8 cellular contexts compared by ENCODE assay signal in genomic region chr3:133821767-133822638, GRCh38. TPM values are rescaled to one million over a fixed set of nuclear protein-coding genes. Genes with fewer than 3 reads are reported as not detected.
DNase-seq lines count a peak whose midpoint lies in the region; ATAC-seq, FAIRE-seq and TF ChIP-seq lines count a peak whose summit lies in the region.

No MANE protein-coding gene starts in this region.

- no peak overlapping the region for H3K4me3 Mint-ChIP-seq in activated T-cell treated with anti-CD3 and anti-CD28 coated beads, Interleukin-2, amount 50 U/mL, for 4 hours

- no peaks in the 10 kb centered on the region for H4K20me1 ChIP-seq in keratinocyte (ENCODE audit: control insufficient read depth, extremely low read depth, insufficient read depth, low read length)

- no peaks in the 10 kb centered on the region for H3K27me3 Mint-ChIP-seq in activated T-cell treated with anti-CD3 and anti-CD28 coated beads, Interleukin-2, amount 50 U/mL, for 4 hours (ENCODE audit: low read depth)

- H3K9me3 ChIP-seq in adipocyte (ENCODE audit: control insufficient read depth, low read length): no peaks in the 10 kb centered on the region
- H3K9me3 ChIP-seq in keratinocyte (ENCODE audit: control insufficient read depth, low read depth, low read length): no peaks in the 10 kb centered on the region

- H3K27ac ChIP-seq in ACC112 (ENCODE audit: low read depth, low read length) (peak overlapping the region; percentile 40), keratinocyte (ENCODE audit: control insufficient read depth, insufficient read depth, low read length) (no peak overlapping the region)

- H3K79me2 ChIP-seq in ACC112 (ENCODE audit: control insufficient read depth, insufficient read depth, low read length, unreplicated experiment) (no peaks in the 10 kb centered on the region), keratinocyte (ENCODE audit: control insufficient read depth, insufficient read depth, low read length) (no peaks in the 10 kb centered on the region)

- no peak overlapping the region for H2AFZ ChIP-seq in ACC112 (ENCODE audit: low read length, unreplicated experiment)
- no peak overlapping the region for H2AFZ ChIP-seq in keratinocyte (ENCODE audit: control insufficient read depth, low read length)

- H3K4me1 Mint-ChIP-seq in activated T-cell treated with anti-CD3 and anti-CD28 coated beads, Interleukin-2, amount 50 U/mL, for 4 hours (ENCODE audit: low read depth): no peaks in the 10 kb centered on the region

- dilution Hi-C loops in keratinocyte (cut with MboI; ENCODE audit: extremely low pct_ligation_motif_present, low sequenced_read_pairs): loop anchor here (5.0 kb wide), 1 partner anchor 50 kb away; no protein-coding TSS in a partner anchor

- H3K9me3 Mint-ChIP-seq in activated T-cell treated with anti-CD3 and anti-CD28 coated beads, Interleukin-2, amount 50 U/mL, for 4 hours: no peaks in the 10 kb centered on the region

- H3K9ac ChIP-seq in adipocyte (ENCODE audit: low read length): no peak overlapping the region
- H3K9ac ChIP-seq in keratinocyte (ENCODE audit: control insufficient read depth, extremely low read depth, insufficient read depth, low read length): no peak overlapping the region

- peaks cover 58% of the 10 kb centered on the region for H3K36me3 Mint-ChIP-seq in activated T-cell treated with anti-CD3 and anti-CD28 coated beads, Interleukin-2, amount 50 U/mL, for 4 hours (ENCODE audit: insufficient read depth)

- H3K4me2 ChIP-seq in keratinocyte (ENCODE audit: control insufficient read depth, extremely low read depth, insufficient read depth, low read depth, low read length): no peak overlapping the region

- ATAC-seq in HG03565 (IDR thresholded peaks at IDR 0.05; ENCODE audit: unreplicated experiment): no peak
- ATAC-seq in activated T-cell treated with anti-CD3 and anti-CD28 coated beads, Interleukin-2, amount 50 U/mL, for 4 hours: no peak

- H3K27me3 ChIP-seq in ACC112 (ENCODE audit: insufficient read depth, low read length) (no peaks in the 10 kb centered on the region), adipocyte (replicated peaks; ENCODE audit: control insufficient read depth, insufficient read depth, low read length) (no peaks in the 10 kb centered on the region), keratinocyte (ENCODE audit: control insufficient read depth, extremely low read depth, insufficient read depth, low read length) (no peaks in the 10 kb centered on the region)

- FAIRE-seq in keratinocyte (lab: Jason Lieb, UNC): peak; percentile 81

- H3K4me1 ChIP-seq in ACC112 (ENCODE audit: control insufficient read depth, insufficient read depth, low read length, unreplicated experiment) (peaks cover 14% of the 10 kb centered on the region), adipocyte (ENCODE audit: control insufficient read depth, insufficient read depth, low read length) (peaks cover 14% of the 10 kb centered on the region), keratinocyte (ENCODE audit: control insufficient read depth, extremely low read depth, insufficient read depth, low read length) (peaks cover 29% of the 10 kb centered on the region)

- DNase-seq in HS-27A (ENCODE audit: low read depth) (peak; percentile 56), adipocyte (ENCODE audit: low read depth) (peak; percentile 39), keratinocyte (ENCODE audit: low read depth, low spot score) (peak; percentile 73), CD1c-positive myeloid dendritic cell (ENCODE audit: extremely low spot score) (no peak), germinal center (ENCODE audit: low spot score) (no peak)
- DNase-seq in activated T-cell treated with anti-CD3 and anti-CD28 coated beads, Interleukin-2, amount 50 U/mL, for 4 hours: no peak

- H3K36me3 ChIP-seq in ACC112 (ENCODE audit: insufficient read depth, low read length) (peaks cover 22% of the 10 kb centered on the region; the same call in 1 of the 2 replicates), adipocyte (ENCODE audit: control insufficient read depth, insufficient read depth, low read length, severe bottlenecking) (peaks cover 62% of the 10 kb centered on the region), keratinocyte (ENCODE audit: control insufficient read depth in 2 of 2, extremely low read depth in 1 of 2, insufficient read depth in 2 of 2, low read length in 2 of 2) (peaks cover 4 to 36% of the 10 kb centered on the region in 2 experiments)

- H3K9me1 ChIP-seq in keratinocyte (ENCODE audit: control insufficient read depth, extremely low read depth, insufficient read depth, low read length): no peaks in the 10 kb centered on the region

- H3K4me3 ChIP-seq in ACC112 (ENCODE audit: low read depth, low read length): peak overlapping the region; percentile 18; the same call in 1 of the 2 replicates
- no peak overlapping the region for H3K4me3 ChIP-seq in adipocyte (ENCODE audit: low read length)
- H3K4me3 ChIP-seq in keratinocyte (ENCODE audit: control insufficient read depth in 2 of 3, extremely low read depth in 1 of 3, insufficient read depth in 2 of 3, low read depth in 1 of 3, low read length in 3 of 3): no peak overlapping the region

- TF ChIP-seq CTCF in keratinocyte (optimal IDR thresholded peaks at IDR 0.05 in 1 of 3, IDR thresholded peaks at IDR 0.05 in 1 of 3, conservative IDR thresholded peaks at IDR 0.05 in 1 of 3; ENCODE audit: extremely low read depth in 1 of 3, insufficient read depth in 2 of 3, low read length in 3 of 3): peak; percentile 53 to 77 (median 67)

RNA-seq across cellular contexts. Expression of gene SRPRB, which starts 16.4 kb away (rescaled TPM):
- polyA plus RNA-seq in keratinocyte: 55.9 to 73.8 TPM (median 60.2 TPM) in 3 replicates
- polyA plus RNA-seq in keratinocyte (2011; ENCODE audit: low read depth): 8.5 TPM
- polyA plus RNA-seq in keratinocyte (2011; cell fraction: cytosol; rRNA removed): 26.4 and 55.9 TPM in 2 replicates
- polyA plus RNA-seq in keratinocyte (2011; cell fraction: nucleus; rRNA removed): 58.4 and 83.6 TPM in 2 replicates
- 38.5 and 46.7 TPM in 2 replicates for polyA plus RNA-seq in keratinocyte (2012; ENCODE audit: low replicate concordance)
- polyA minus RNA-seq in keratinocyte: 25.2 to 113 TPM (median 88.5 TPM) in 3 replicates
- polyA minus RNA-seq in keratinocyte (2011; cell fraction: cytosol; rRNA and poly(A)+ RNA removed): 189 TPM
- polyA minus RNA-seq in keratinocyte (2011; cell fraction: nucleus; rRNA and poly(A)+ RNA removed): 31.0 and 70.0 TPM in 2 replicates
- total RNA-seq in activated T-cell treated with anti-CD3 and anti-CD28 coated beads, Interleukin-2, amount 50 U/mL, for 4 hours: 100 to 1,000 TPM; 156 to 169 (median 166) TPM

Comparison
In these comparisons a context has a peak if more than half of its experiments do, and no peak if none do; other contexts are left out.
1. DNase-seq: peak in HS-27A (single experiment), adipocyte (single experiment) and keratinocyte (single experiment); none in CD1c-positive myeloid dendritic cell (single experiment), germinal center (single experiment) and activated T-cell treated with anti-CD3 and anti-CD28 coated beads, Interleukin-2, amount 50 U/mL, for 4 hours (single experiment).